8 cellular contexts compared by ENCODE assay signal in the genomic region with DNA sequence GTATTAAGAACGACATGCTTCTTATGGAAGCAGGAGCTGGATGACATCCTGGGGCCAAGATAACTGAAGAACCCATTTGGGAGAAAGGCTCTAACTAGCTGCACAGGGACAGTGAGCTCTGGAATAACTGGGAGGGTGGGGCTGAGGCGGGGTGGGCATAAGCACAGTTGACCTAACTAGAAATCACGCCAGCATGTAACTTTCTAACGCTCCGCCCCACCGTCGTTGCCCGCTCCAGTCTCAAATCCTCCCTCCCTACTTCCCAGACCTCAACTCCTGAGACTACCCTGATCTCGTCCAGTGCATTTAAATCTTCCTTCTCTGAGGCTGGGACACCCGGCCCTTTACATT. TPM values are rescaled to one million over a fixed set of nuclear protein-coding genes. Genes with fewer than 3 reads are reported as not detected.
DNase-seq lines count a peak whose midpoint lies in the region; ATAC-seq and TF ChIP-seq lines count a peak whose summit lies in the region.

No MANE protein-coding gene starts in this region.

- 0 to 1% (median 0%) methylated on average over 10 of the region's 10 CpGs for WGBS in ovary, 3 donors

- peak overlapping the region; percentile 92 for H3K4me3 Mint-ChIP-seq in Calu3 (ENCODE audit: low read depth, unreplicated experiment)

- H3K27ac Mint-ChIP-seq in Calu3 (ENCODE audit: unreplicated experiment): peak overlapping the region; percentile 87

- H3K9me3 Mint-ChIP-seq in Calu3 (ENCODE audit: low read depth, unreplicated experiment): no peaks in the 10 kb centered on the region

- peaks cover 45% of the 10 kb centered on the region for H3K36me3 Mint-ChIP-seq in Calu3 (ENCODE audit: insufficient read depth, unreplicated experiment)

- no peaks in the 10 kb centered on the region for H3K27me3 Mint-ChIP-seq in Calu3 (ENCODE audit: unreplicated experiment)

- H3K4me1 ChIP-seq in ovary (ENCODE audit: insufficient read depth): peaks cover 2% of the 10 kb centered on the region

- no TSS peak for BruUV-seq in Calu3 (replicated peaks; lab: Mats Ljungman, UMichigan)

- intact Hi-C loops in Calu3 (cut with micrococcal nuclease; ENCODE audit: unreplicated experiment): no loop called here
- intact Hi-C loops in ovary (cut with DNase I): no loop called here

- no peak for TF ChIP-seq CTCF in Calu3 (IDR thresholded peaks at IDR 0.05; ENCODE audit: unreplicated experiment)
- TF ChIP-seq CTCF in NB4 (IDR thresholded peaks at IDR 0.05; ENCODE audit: low read depth, low read length): no peak
- no peak for TF ChIP-seq CTCF in epithelial cell of esophagus (IDR thresholded peaks at IDR 0.05; ENCODE audit: insufficient read depth, low read depth, low read length, missing control alignments)
- no peak for TF ChIP-seq CTCF in ovary (IDR thresholded peaks at IDR 0.05)

- ATAC-seq in GM21447 (IDR thresholded peaks at IDR 0.05; ENCODE audit: unreplicated experiment): no peak
- no peak for ATAC-seq in HG03442 (IDR thresholded peaks at IDR 0.05; ENCODE audit: unreplicated experiment)

- DNase-seq in Calu3 (no peak), NB4 (ENCODE audit: low read depth) (no peak), epithelial cell of esophagus (ENCODE audit: low read depth) (peak; percentile 13), ovary (no peak), DMS114 treated with DMSO at 0.1 percent for 48 hours (lab: John Stamatoyannopoulos, UW; ENCODE audit: unreplicated experiment) (no peak)
- DNase-seq in activated CD4-positive, CD25-positive, alpha-beta regulatory T cell (lab: John Stamatoyannopoulos, UW): no peak

- H3K27ac ChIP-seq in ovary: no peak overlapping the region

- TF ChIP-seq POLR2A in NB4 (IDR thresholded peaks at IDR 0.05; ENCODE audit: extremely low read depth, insufficient read length): no peak
- no peak for TF ChIP-seq POLR2A in ovary (IDR thresholded peaks at IDR 0.05)

- CTCF ChIA-PET in Calu3 (lab: Charles Lee): interaction anchor here (0.5 to 1.5 kb wide), 15 partner anchors 14 to 335 kb away, joined by 3 to 13 read pairs (median 4); a partner anchor contains a TSS

- H3K9me3 ChIP-seq in ovary: no peaks in the 10 kb centered on the region

- no peaks in the 10 kb centered on the region for H3K27me3 ChIP-seq in ovary

- TF ChIP-seq EP300 in ovary (IDR thresholded peaks at IDR 0.05): no peak

- H3K36me3 ChIP-seq in ovary: no peaks in the 10 kb centered on the region

- peaks cover 10% of the 10 kb centered on the region for H3K4me1 Mint-ChIP-seq in Calu3 (ENCODE audit: low read depth, unreplicated experiment)

- peak overlapping the region; percentile 91 for H3K4me3 ChIP-seq in NB4 (ENCODE audit: low read depth, low read length)
- peak overlapping the region; percentile 97 for H3K4me3 ChIP-seq in epithelial cell of esophagus (ENCODE audit: low read length)
- peak overlapping the region; percentile 87 for H3K4me3 ChIP-seq in ovary

RNA-seq across cellular contexts. Expression of a gene that starts 0.4 kb away (rescaled TPM):
- total RNA-seq in Calu3 (2022) (413 and 469 TPM in 2 replicates), ovary (100 to 1,000 TPM in 4 of 7 donors, 10 to 100 TPM in 3; 46.0 to 132 (median 106) TPM)
- 100 to 1,000 TPM in 1 of 2 donors, 10 to 100 TPM in 1; 87.1 to 148 TPM for polyA plus RNA-seq in ovary

RNA-seq across cellular contexts. Expression of a gene that starts 52.2 kb away (rescaled TPM):
- 41.9 and 42.8 TPM in 2 replicates for total RNA-seq in Calu3 (2022)
- 10 to 100 TPM; 26.0 to 60.9 (median 52.4) TPM for total RNA-seq in ovary
- polyA plus RNA-seq in ovary: 10 to 100 TPM; 17.1 to 19.4 TPM
